In the genomic region with DNA sequence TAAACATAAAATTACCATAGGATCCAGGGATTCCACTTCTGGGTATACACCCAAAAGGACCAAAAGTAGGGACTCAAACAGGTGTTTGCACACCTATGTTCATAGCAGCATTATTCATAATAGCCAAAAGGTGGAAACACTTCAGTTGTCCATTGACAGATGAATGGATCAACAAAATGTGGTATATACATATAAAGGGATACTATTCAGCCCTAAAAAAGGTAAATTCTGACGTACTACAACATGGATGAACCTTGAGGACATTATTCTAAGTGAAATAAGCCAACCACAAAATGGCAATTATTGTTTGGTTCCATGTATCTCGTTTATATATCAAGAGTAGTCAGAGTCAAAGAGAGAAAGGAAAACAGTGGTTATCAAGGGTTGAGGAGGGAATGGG, we compare ENCODE assay signal across 34 cellular contexts.
"Had no signal": no experiment of that assay in that cellular context is flagged by ENCODE, and none has a peak within 500 bp of the region (broad histone marks: within the 10 kb centered on the region; RNA-seq: fewer than 3 reads in every experiment).

No MANE protein-coding gene starts in this region.

- H3K4me3 ChIP-seq: MG63 had no signal

- DNase-seq: Karpas-422, Kasumi-1, MG63, MM.1S, MV-4-11, NCI-H1048, NCI-H1092, NCI-H1092 treated with DMSO at 0.1 percent for 48 hours, NCI-H1105, NCI-H1105 treated with DMSO at 0.1 percent for 48 hours, NCI-H1417, NCI-H1417 treated with DMSO at 0.1 percent for 48 hours, NCI-H1436, NCI-H1436 treated with DMSO at 0.1 percent for 48 hours, NCI-H146, NCI-H1694, NCI-H1694 treated with DMSO at 0.1 percent for 48 hours, NCI-H187, NCI-H187 treated with DMSO at 0.1 percent for 48 hours, NCI-H1930, NCI-H2029, NCI-H2029 treated with DMSO at 0.1 percent for 48 hours, NCI-H2081, NCI-H2081 treated with DMSO at 0.1 percent for 48 hours, NCI-H2107, NCI-H2171, NCI-H2171 treated with DMSO at 0.1 percent for 48 hours, NCI-H2227 treated with DMSO at 0.1 percent for 48 hours, NCI-H226, NCI-H345, NCI-H446, NCI-H446 treated with DMSO at 0.1 percent for 48 hours, NCI-H510A, NCI-H510A treated with DMSO at 0.1 percent for 48 hours had no signal

- H3K27me3 ChIP-seq: MG63 had no signal
